ENCODE assay signal across 30 cellular contexts in genomic region chr15:38994310-38994709, GRCh38.
DNase-seq lines count a peak whose midpoint lies in the region; ATAC-seq, FAIRE-seq and TF ChIP-seq lines count a peak whose summit lies in the region.
"Had no signal": no experiment of that assay in that cellular context is flagged by ENCODE, and none has a peak within 500 bp of the region (broad histone marks: within the 10 kb centered on the region; RNA-seq: fewer than 3 reads in every experiment).

No MANE protein-coding gene starts in this region.

- H3K9ac ChIP-seq in keratinocyte (ENCODE audit: control insufficient read depth, extremely low read depth, insufficient read depth, low read length) = no peak overlapping the region

- H3K9me3 ChIP-seq in keratinocyte (ENCODE audit: control insufficient read depth, low read depth, low read length) (no peaks in the 10 kb centered on the region), mucosa of descending colon (no peaks in the 10 kb centered on the region)
- H3K9me3 ChIP-seq: esophagus muscularis mucosa, gastrocnemius medialis, pancreas, testis, uterus had no signal

- H4K20me1 ChIP-seq in keratinocyte (ENCODE audit: control insufficient read depth, extremely low read depth, insufficient read depth, low read length) = no peaks in the 10 kb centered on the region

- H3K79me2 ChIP-seq in keratinocyte (ENCODE audit: control insufficient read depth, insufficient read depth, low read length) = no peaks in the 10 kb centered on the region
- H3K79me2 ChIP-seq: hepatocyte had no signal

- TF ChIP-seq CTCF in keratinocyte (optimal IDR thresholded peaks at IDR 0.05 in 1 of 3, IDR thresholded peaks at IDR 0.05 in 1 of 3, conservative IDR thresholded peaks at IDR 0.05 in 1 of 3; ENCODE audit: extremely low read depth in 1 of 3, insufficient read depth in 2 of 3, low read length in 3 of 3) = no peak
- TF ChIP-seq CTCF in mucosa of descending colon (IDR thresholded peaks at IDR 0.05) = no peak

- no peak overlapping the region for H3K27ac ChIP-seq in keratinocyte (ENCODE audit: control insufficient read depth, insufficient read depth, low read length)
- H3K27ac ChIP-seq: gastrocnemius medialis, hepatocyte, testis, uterus had no signal

- peak; percentile 57 for ATAC-seq in sciatic nerve
- no peak for ATAC-seq in mucosa of descending colon
- ATAC-seq in HG02840 (IDR thresholded peaks at IDR 0.05; ENCODE audit: low FRiP score, unreplicated experiment) = no peak
- ATAC-seq: gastrocnemius medialis; K562; natural killer cell; stimulated activated effector memory CD8-positive, alpha-beta T cell treated with anti-CD3 and anti-CD28 coated beads, Interleukin-12 subunit alpha, Interleukin-12 subunit beta, amount 100 ng/mL, for 72 hours had no signal

- H3K4me1 ChIP-seq in keratinocyte (ENCODE audit: control insufficient read depth, extremely low read depth, insufficient read depth, low read length) (peaks cover 25% of the 10 kb centered on the region), mucosa of descending colon (ENCODE audit: low read depth) (no peaks in the 10 kb centered on the region)
- H3K4me1 ChIP-seq: uterus had no signal

- intact Hi-C loops in sciatic nerve (cut with DNase I) (no loop called here), mucosa of descending colon (cut with DNase I, micrococcal nuclease) (loop anchor here in 1 of 2 donors (5.0 kb wide), 1 partner anchor 177 kb away; no protein-coding TSS in a partner anchor)

- peak; percentile 17 for DNase-seq in Ammon's horn (ENCODE audit: low spot score)
- DNase-seq in astrocyte of the hippocampus (ENCODE audit: low read depth, low spot score) = peak; percentile 21
- no peak for DNase-seq in keratinocyte (ENCODE audit: low read depth, low spot score)
- DNase-seq in sciatic nerve (ENCODE audit: low spot score) = no peak
- no peak for DNase-seq in NCI-H2171 (lab: John Stamatoyannopoulos, UW)
- DNase-seq in NCI-H748 (lab: John Stamatoyannopoulos, UW; ENCODE audit: unreplicated experiment) = no peak
- no peak for DNase-seq in mucosa of descending colon
- DNase-seq: activated CD4-positive, alpha-beta T cell treated with anti-CD3 and anti-CD28 coated beads, Interleukin-2, amount 50 U/mL, for 4 hours; activated naive CD4-positive, alpha-beta T cell treated with anti-CD3 and anti-CD28 coated beads for 36 hours; AML-193; CD4-positive, alpha-beta memory T cell; endodermal cell; gastrocnemius medialis; MM.1S; natural killer cell; NCI-H1417 treated with DMSO at 0.1 percent for 48 hours; NCI-H82; pancreas; stimulated activated CD4-positive, alpha-beta T cell treated with anti-CD3 and anti-CD28 coated beads, Interleukin-4, amount 100 ng/mL, for 24 hours; T-helper 1 cell; testis; uterus had no signal

- H3K27me3 ChIP-seq in keratinocyte (ENCODE audit: control insufficient read depth, extremely low read depth, insufficient read depth, low read length) = no peaks in the 10 kb centered on the region
- H3K27me3 ChIP-seq: esophagus muscularis mucosa, gastrocnemius medialis, hepatocyte, pancreas, testis, uterus had no signal

- peak; percentile 5 for FAIRE-seq in keratinocyte (lab: Jason Lieb, UNC)
- FAIRE-seq: A204.1, bronchial epithelial cell, K562, pancreas had no signal

- H3K36me3 ChIP-seq in keratinocyte (ENCODE audit: control insufficient read depth in 2 of 2, extremely low read depth in 1 of 2, insufficient read depth in 2 of 2, low read length in 2 of 2) (no peaks in the 10 kb centered on the region), mucosa of descending colon (ENCODE audit: low read depth) (no peaks in the 10 kb centered on the region)
- H3K36me3 ChIP-seq: esophagus muscularis mucosa, gastrocnemius medialis, pancreas, uterus had no signal

- dilution Hi-C loops in keratinocyte (cut with MboI; ENCODE audit: extremely low pct_ligation_motif_present, low sequenced_read_pairs) = no loop called here

- H3K9me1 ChIP-seq in keratinocyte (ENCODE audit: control insufficient read depth, extremely low read depth, insufficient read depth, low read length) = no peaks in the 10 kb centered on the region

- no peak overlapping the region for H3K4me3 ChIP-seq in keratinocyte (ENCODE audit: control insufficient read depth in 2 of 3, extremely low read depth in 1 of 3, insufficient read depth in 2 of 3, low read depth in 1 of 3, low read length in 3 of 3)
- no peak overlapping the region for H3K4me3 ChIP-seq in mucosa of descending colon
- H3K4me3 ChIP-seq: coronary artery, esophagus muscularis mucosa, gastrocnemius medialis, hepatocyte, K562, pancreas, testis, uterus had no signal

- H2AFZ ChIP-seq in keratinocyte (ENCODE audit: control insufficient read depth, low read length) = no peak overlapping the region
- H2AFZ ChIP-seq: hepatocyte had no signal

- no peak overlapping the region for H3K4me2 ChIP-seq in keratinocyte (ENCODE audit: control insufficient read depth, extremely low read depth, insufficient read depth, low read depth, low read length)
- H3K4me2 ChIP-seq: hepatocyte had no signal

Comparison
In these comparisons a context has a peak if more than half of its experiments do, and no peak if none do; other contexts are left out.
1. DNase-seq: peak in Ammon's horn (single experiment) and astrocyte of the hippocampus (single experiment); none in keratinocyte (single experiment), sciatic nerve (single experiment), NCI-H2171 (single experiment), NCI-H748 (single experiment) and mucosa of descending colon (0 of 3).